In the genomic region with DNA sequence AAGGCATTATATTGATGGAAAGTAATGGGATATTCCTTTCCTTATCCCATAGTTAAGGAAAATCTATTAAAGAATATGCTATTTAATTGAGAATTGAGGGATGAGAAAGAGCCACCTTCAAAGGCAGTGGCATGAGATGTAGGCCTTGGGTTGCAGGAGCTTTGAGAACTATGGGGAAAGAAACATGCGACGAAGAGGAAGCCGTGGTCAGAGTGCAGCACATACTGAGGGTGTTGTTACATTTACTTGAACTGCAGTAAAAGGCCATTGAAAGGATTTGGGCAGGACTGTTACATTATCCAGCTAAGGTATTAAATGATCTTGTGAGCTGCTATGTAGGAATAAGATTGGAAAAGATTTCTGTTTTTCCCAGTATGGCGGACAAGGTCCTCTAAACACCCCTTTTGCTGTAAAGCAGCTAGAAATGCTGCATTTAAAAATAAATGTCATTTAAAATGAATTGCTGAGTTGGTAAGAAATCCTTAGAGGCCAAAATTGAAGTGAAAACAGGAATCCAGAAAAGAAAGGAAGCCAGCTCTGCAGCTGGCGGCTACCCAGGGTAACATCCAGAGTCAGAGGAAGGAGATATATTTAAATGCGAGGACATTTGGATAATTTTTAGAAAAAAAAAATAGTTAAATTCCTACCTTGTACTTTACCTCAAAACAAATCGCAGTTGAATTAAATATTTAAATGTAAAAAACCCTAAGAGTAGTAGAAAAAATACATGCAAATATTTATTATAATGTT, we compare ENCODE assay signal across 19 cellular contexts.
DNase-seq lines count a peak whose midpoint lies in the region; ATAC-seq, FAIRE-seq and TF ChIP-seq lines count a peak whose summit lies in the region.
"Had no signal": no experiment of that assay in that cellular context is flagged by ENCODE, and none has a peak within 500 bp of the region (broad histone marks: within the 10 kb centered on the region; RNA-seq: fewer than 3 reads in every experiment).

No MANE protein-coding gene starts in this region.

- TF ChIP-seq POLR2A in HepG2 (IDR thresholded peaks at IDR 0.05; ENCODE audit: insufficient read depth in 1 of 2, low read depth in 2 of 2, low read length in 2 of 2), result no peak

- H4K20me1 ChIP-seq in HepG2 (ENCODE audit: insufficient read depth, low read length), result no peaks in the 10 kb centered on the region

- no peak overlapping the region for H3K4me3 ChIP-seq in liver (ENCODE audit: low read depth in 1 of 3, low read length in 3 of 3)
- H3K4me3 ChIP-seq in HepG2 (replicated peaks in 1 of 3; ENCODE audit: insufficient read depth in 1 of 3, low read depth in 2 of 3, low read length in 3 of 3), result no peak overlapping the region
- H3K4me3 ChIP-seq in Caco-2 (ENCODE audit: low read depth, low read length), result no peak overlapping the region
- H3K4me3 ChIP-seq: pancreas had no signal

- POLR2A ChIA-PET in HepG2 (lab: Yijun Ruan, JAX), result no interaction called here
- POLR2A ChIA-PET in Caco-2 (lab: Charles Lee), result no interaction called here

- H3K4me3 Mint-ChIP-seq in activated T-helper 2 cell treated with anti-CD3 and anti-CD28 coated beads, Interferon-gamma antibody, Interleukin-2, Interleukin-4, amounts not matched to agents 10 μg/mL and 5 μg/mL and 100 μg/mL, durations not matched to agents 14 hours and 24 hours and 36 hours (ENCODE audit: low read depth), result peak overlapping the region; percentile 33
- no peak overlapping the region for H3K4me3 Mint-ChIP-seq in Caco-2 (ENCODE audit: unreplicated experiment)
- H3K4me3 Mint-ChIP-seq: activated CD8-positive, alpha-beta memory T cell treated with anti-CD3 and anti-CD28 coated beads, Interleukin-2, amount 10 ng/mL, durations not matched to agents 7 days and 5 days; effector memory CD8-positive, alpha-beta T cell; memory B cell; naive thymus-derived CD8-positive, alpha-beta T cell; WTC11 had no signal

- H3K36me3 Mint-ChIP-seq in activated T-helper 2 cell treated with anti-CD3 and anti-CD28 coated beads, Interferon-gamma antibody, Interleukin-2, Interleukin-4, amounts not matched to agents 10 μg/mL and 5 μg/mL and 100 μg/mL, durations not matched to agents 14 hours and 24 hours and 36 hours (ENCODE audit: low read depth), result peaks cover 77% of the 10 kb centered on the region
- no peaks in the 10 kb centered on the region for H3K36me3 Mint-ChIP-seq in Caco-2 (ENCODE audit: insufficient read depth, unreplicated experiment)

- DNase-seq in HepG2 (ENCODE audit: low spot score) (no peak), NOMO-1 treated with dmso at 0.1 percent for 144 hours (lab: John Stamatoyannopoulos, UW; ENCODE audit: unreplicated experiment) (peak; percentile 77), Caco-2 (no peak), ureter (ENCODE audit: low spot score) (no peak), midbrain (lab: John Stamatoyannopoulos, UW) (no peak)
- no peak for DNase-seq in activated T-helper 2 cell treated with anti-CD3 and anti-CD28 coated beads, Interferon-gamma antibody, Interleukin-2, Interleukin-4, amounts not matched to agents 10 μg/mL and 5 μg/mL and 100 μg/mL, durations not matched to agents 14 hours and 24 hours and 36 hours (ENCODE audit: low spot score)
- DNase-seq: activated CD8-positive, alpha-beta memory T cell treated with anti-CD3 and anti-CD28 coated beads, Interleukin-2, amount 10 ng/mL, durations not matched to agents 7 days and 5 days; activated gamma-delta T cell; cerebellar nuclear complex; effector memory CD8-positive, alpha-beta T cell; naive thymus-derived CD8-positive, alpha-beta T cell; NCI-H1417; NCI-H2171 treated with DMSO at 0.1 percent for 48 hours; pancreas; stimulated activated CD4-positive, alpha-beta T cell treated with anti-CD3 and anti-CD28 coated beads, Interleukin-2, amount 100 ng/mL, for 24 hours had no signal

- no peak overlapping the region for H2AFZ ChIP-seq in HepG2 (ENCODE audit: low read length)

- H3K27me3 ChIP-seq in liver (ENCODE audit: control insufficient read depth in 4 of 4, insufficient read depth in 4 of 4, low read length in 3 of 4) (no peaks in the 10 kb centered on the region), HepG2 (ENCODE audit: control insufficient read depth in 1 of 2, insufficient read depth in 2 of 2, low read length in 2 of 2) (no peaks in the 10 kb centered on the region), Caco-2 (replicated peaks; ENCODE audit: control insufficient read depth, insufficient read depth, low read length) (no peaks in the 10 kb centered on the region)
- H3K27me3 ChIP-seq: pancreas had no signal

- no peak for ATAC-seq in HepG2
- no peak for ATAC-seq in GM21367 (IDR thresholded peaks at IDR 0.05; ENCODE audit: unreplicated experiment)
- ATAC-seq: activated CD8-positive, alpha-beta memory T cell treated with anti-CD3 and anti-CD28 coated beads, Interleukin-2, amount 10 ng/mL, durations not matched to agents 7 days and 5 days; effector memory CD8-positive, alpha-beta T cell; naive thymus-derived CD8-positive, alpha-beta T cell; WTC11 had no signal

- H3K9ac ChIP-seq in liver (ENCODE audit: low read depth in 1 of 2, low read length in 2 of 2) (no peak overlapping the region), HepG2 (ENCODE audit: insufficient read depth, low read depth, low read length) (no peak overlapping the region)

- H3K9me3 ChIP-seq in liver (ENCODE audit: control insufficient read depth in 4 of 4, low read length in 3 of 4) (no peaks in the 10 kb centered on the region), HepG2 (ENCODE audit: low read length) (no peaks in the 10 kb centered on the region), Caco-2 (no peaks in the 10 kb centered on the region)
- H3K9me3 ChIP-seq: pancreas had no signal

- no TSS peak for BruUV-seq in HepG2 (replicated peaks; lab: Mats Ljungman, UMichigan)
- no TSS peak for BruUV-seq in Caco-2 (replicated peaks; lab: Mats Ljungman, UMichigan)

- CTCF ChIA-PET in HepG2 (lab: Yijun Ruan, JAX; ENCODE audit: low intra/inter-chr PET ratio, low total read pairs) (no interaction called here), Caco-2 (lab: Charles Lee) (no interaction called here)

- no peaks in the 10 kb centered on the region for H3K27me3 Mint-ChIP-seq in activated T-helper 2 cell treated with anti-CD3 and anti-CD28 coated beads, Interferon-gamma antibody, Interleukin-2, Interleukin-4, amounts not matched to agents 10 μg/mL and 5 μg/mL and 100 μg/mL, durations not matched to agents 14 hours and 24 hours and 36 hours (ENCODE audit: low read depth)
- peaks cover 2% of the 10 kb centered on the region for H3K27me3 Mint-ChIP-seq in Caco-2 (ENCODE audit: insufficient read depth, unreplicated experiment)
- H3K27me3 Mint-ChIP-seq: activated CD8-positive, alpha-beta memory T cell treated with anti-CD3 and anti-CD28 coated beads, Interleukin-2, amount 10 ng/mL, durations not matched to agents 7 days and 5 days; effector memory CD8-positive, alpha-beta T cell; memory B cell; naive thymus-derived CD8-positive, alpha-beta T cell had no signal

- TF ChIP-seq RAD21 in liver (IDR thresholded peaks at IDR 0.05) (no peak), HepG2 (CRISPR knock-in tag; IDR thresholded peaks at IDR 0.05) (no peak)

- whole genome bisulfite sequencing in liver, result 90% methylated on average over 7 of the region's 7 CpGs
- 98% methylated on average over 7 of the region's 7 CpGs for WGBS in HepG2 (ENCODE audit: low lambda C conversion rate)

- H3K9me3 Mint-ChIP-seq in activated T-helper 2 cell treated with anti-CD3 and anti-CD28 coated beads, Interferon-gamma antibody, Interleukin-2, Interleukin-4, amounts not matched to agents 10 μg/mL and 5 μg/mL and 100 μg/mL, durations not matched to agents 14 hours and 24 hours and 36 hours, result peaks cover 32% of the 10 kb centered on the region
- H3K9me3 Mint-ChIP-seq in Caco-2 (ENCODE audit: unreplicated experiment), result no peaks in the 10 kb centered on the region
- H3K9me3 Mint-ChIP-seq: effector memory CD8-positive, alpha-beta T cell had no signal

- H3K27ac ChIP-seq in liver (ENCODE audit: low read depth in 1 of 2, low read length in 2 of 2) (peak overlapping the region; percentile 80 to 84), HepG2 (ENCODE audit: extremely low read length, insufficient read depth, low read length) (no peak overlapping the region)
- H3K27ac ChIP-seq: pancreas had no signal

- H3K4me1 ChIP-seq in liver (ENCODE audit: control insufficient read depth in 4 of 4, insufficient read depth in 4 of 4, low read length in 3 of 4) (peaks cover 3 to 40% (median 23%) of the 10 kb centered on the region in 4 donors), HepG2 (ENCODE audit: insufficient read depth, low read length) (peaks cover 12% of the 10 kb centered on the region), Caco-2 (no peaks in the 10 kb centered on the region)
- H3K4me1 ChIP-seq: pancreas had no signal

- intact Hi-C loops in HepG2 (cut with micrococcal nuclease; ENCODE audit: unreplicated experiment), result no loop called here
- intact Hi-C loops in activated T-helper 2 cell treated with anti-CD3 and anti-CD28 coated beads, Interferon-gamma antibody, Interleukin-2, Interleukin-4, amounts not matched to agents 10 μg/mL and 5 μg/mL and 100 μg/mL, durations not matched to agents 14 hours and 24 hours and 36 hours (cut with micrococcal nuclease), result no loop called here
- intact Hi-C loops in Caco-2 (cut with micrococcal nuclease; ENCODE audit: unreplicated experiment), result no loop called here

- no peak for TF ChIP-seq EP300 in HepG2 (IDR thresholded peaks at IDR 0.05; ENCODE audit: low read depth in 2 of 2, low read length in 2 of 2)
- no peak for TF ChIP-seq EP300 in HepG2 (CRISPR knock-in tag; IDR thresholded peaks at IDR 0.05; ENCODE audit: borderline replicate concordance)

- H3K36me3 ChIP-seq in liver (ENCODE audit: control insufficient read depth in 4 of 4, insufficient read depth in 3 of 4, low read depth in 1 of 4, low read length in 3 of 4), result peaks cover 0 to 2% (median under 1%) of the 10 kb centered on the region in 4 donors
- peaks cover 1 to 5% of the 10 kb centered on the region in 2 experiments; a peak in 1 of 5 replicates for H3K36me3 ChIP-seq in HepG2 (replicated peaks in 1 of 2; ENCODE audit: control insufficient read depth in 1 of 2, insufficient read depth in 2 of 2, low read length in 2 of 2)
- no peaks in the 10 kb centered on the region for H3K36me3 ChIP-seq in Caco-2 (ENCODE audit: control insufficient read depth, insufficient read depth, low read length)
- H3K36me3 ChIP-seq: pancreas had no signal

- no peak overlapping the region for H3K4me2 ChIP-seq in HepG2 (ENCODE audit: low read depth, low read length)

- TF ChIP-seq CTCF in liver (IDR thresholded peaks at IDR 0.05; ENCODE audit: low read depth, low read length, missing input control), result no peak
- no peak for TF ChIP-seq CTCF in HepG2 (CRISPR knock-in tag; IDR thresholded peaks at IDR 0.05)
- TF ChIP-seq CTCF in Caco-2 (IDR thresholded peaks at IDR 0.05; ENCODE audit: insufficient read depth in 1 of 2, low read depth in 1 of 2, low read length in 1 of 2, severe bottlenecking in 1 of 2, unreplicated experiment in 1 of 2), result no peak

- FAIRE-seq in HepG2 (lab: Jason Lieb, UNC), result no peak
- FAIRE-seq: pancreas had no signal

- in situ Hi-C loops in HepG2 (cut with HindIII; ENCODE audit: extremely low pct_ligation_motif_present, low pct_unique_long_range_greater_than_20kb), result no loop called here

- no peaks in the 10 kb centered on the region for H3K79me2 ChIP-seq in HepG2 (ENCODE audit: insufficient read depth, low read length)

- peaks cover 60% of the 10 kb centered on the region for H3K4me1 Mint-ChIP-seq in activated T-helper 2 cell treated with anti-CD3 and anti-CD28 coated beads, Interferon-gamma antibody, Interleukin-2, Interleukin-4, amounts not matched to agents 10 μg/mL and 5 μg/mL and 100 μg/mL, durations not matched to agents 14 hours and 24 hours and 36 hours (ENCODE audit: low read depth)
- H3K4me1 Mint-ChIP-seq in Caco-2 (ENCODE audit: low read depth, unreplicated experiment), result peaks cover 5% of the 10 kb centered on the region

- peak overlapping the region; percentile 87 for H3K27ac Mint-ChIP-seq in activated T-helper 2 cell treated with anti-CD3 and anti-CD28 coated beads, Interferon-gamma antibody, Interleukin-2, Interleukin-4, amounts not matched to agents 10 μg/mL and 5 μg/mL and 100 μg/mL, durations not matched to agents 14 hours and 24 hours and 36 hours
- H3K27ac Mint-ChIP-seq in Caco-2 (ENCODE audit: unreplicated experiment), result no peak overlapping the region
- H3K27ac Mint-ChIP-seq: effector memory CD8-positive, alpha-beta T cell; memory B cell; naive thymus-derived CD8-positive, alpha-beta T cell; WTC11 had no signal
